1 cellular context compared by ENCODE assay signal in the genomic region with DNA sequence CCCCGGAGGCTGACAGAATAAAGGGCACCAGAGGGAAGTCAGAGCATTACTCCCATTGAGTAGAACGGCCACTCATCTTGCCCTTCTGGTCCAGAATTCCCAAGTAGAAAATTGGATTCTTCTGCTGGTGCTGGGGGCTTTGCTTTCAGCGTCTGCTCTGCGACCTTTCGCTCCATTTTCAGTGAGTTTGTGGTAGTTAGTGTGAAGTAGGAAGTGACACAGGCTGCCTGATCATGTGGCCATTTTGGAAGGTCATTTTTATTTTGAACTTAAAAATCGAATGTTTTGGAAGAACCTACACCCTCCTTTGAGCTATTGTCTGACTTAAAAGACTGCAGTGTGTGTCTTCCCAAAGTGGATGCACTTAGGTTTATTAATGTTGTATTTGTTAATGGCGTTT.
TF ChIP-seq lines count a peak whose summit lies in the region.

No MANE protein-coding gene starts in this region.

TF ChIP-seq in WTC11, 78 proteins besides CTCF, POLR2A, EP300 and RAD21 (continued from another document):
- TF ChIP-seq, protein P1, sequence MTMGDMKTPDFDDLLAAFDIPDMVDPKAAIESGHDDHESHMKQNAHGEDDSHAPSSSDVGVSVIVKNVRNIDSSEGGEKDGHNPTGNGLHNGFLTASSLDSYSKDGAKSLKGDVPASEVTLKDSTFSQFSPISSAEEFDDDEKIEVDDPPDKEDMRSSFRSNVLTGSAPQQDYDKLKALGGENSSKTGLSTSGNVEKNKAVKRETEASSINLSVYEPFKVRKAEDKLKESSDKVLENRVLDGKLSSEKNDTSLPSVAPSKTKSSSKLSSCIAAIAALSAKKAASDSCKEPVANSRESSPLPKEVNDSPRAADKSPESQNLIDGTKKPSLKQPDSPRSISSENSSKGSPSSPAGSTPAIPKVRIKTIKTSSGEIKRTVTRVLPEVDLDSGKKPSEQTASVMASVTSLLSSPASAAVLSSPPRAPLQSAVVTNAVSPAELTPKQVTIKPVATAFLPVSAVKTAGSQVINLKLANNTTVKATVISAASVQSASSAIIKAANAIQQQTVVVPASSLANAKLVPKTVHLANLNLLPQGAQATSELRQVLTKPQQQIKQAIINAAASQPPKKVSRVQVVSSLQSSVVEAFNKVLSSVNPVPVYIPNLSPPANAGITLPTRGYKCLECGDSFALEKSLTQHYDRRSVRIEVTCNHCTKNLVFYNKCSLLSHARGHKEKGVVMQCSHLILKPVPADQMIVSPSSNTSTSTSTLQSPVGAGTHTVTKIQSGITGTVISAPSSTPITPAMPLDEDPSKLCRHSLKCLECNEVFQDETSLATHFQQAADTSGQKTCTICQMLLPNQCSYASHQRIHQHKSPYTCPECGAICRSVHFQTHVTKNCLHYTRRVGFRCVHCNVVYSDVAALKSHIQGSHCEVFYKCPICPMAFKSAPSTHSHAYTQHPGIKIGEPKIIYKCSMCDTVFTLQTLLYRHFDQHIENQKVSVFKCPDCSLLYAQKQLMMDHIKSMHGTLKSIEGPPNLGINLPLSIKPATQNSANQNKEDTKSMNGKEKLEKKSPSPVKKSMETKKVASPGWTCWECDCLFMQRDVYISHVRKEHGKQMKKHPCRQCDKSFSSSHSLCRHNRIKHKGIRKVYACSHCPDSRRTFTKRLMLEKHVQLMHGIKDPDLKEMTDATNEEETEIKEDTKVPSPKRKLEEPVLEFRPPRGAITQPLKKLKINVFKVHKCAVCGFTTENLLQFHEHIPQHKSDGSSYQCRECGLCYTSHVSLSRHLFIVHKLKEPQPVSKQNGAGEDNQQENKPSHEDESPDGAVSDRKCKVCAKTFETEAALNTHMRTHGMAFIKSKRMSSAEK (CRISPR knock-in tag; IDR thresholded peaks at IDR 0.05; ENCODE audit: borderline replicate concordance), result no peak
- no peak for TF ChIP-seq ZNF317 (CRISPR knock-in tag; IDR thresholded peaks at IDR 0.05; ENCODE audit: borderline replicate concordance, low read depth)
- no peak for TF ChIP-seq ZNF263 (CRISPR knock-in tag; IDR thresholded peaks at IDR 0.05; ENCODE audit: low read depth)
- no peak for TF ChIP-seq ETV6 (CRISPR knock-in tag; IDR thresholded peaks at IDR 0.05)
